ENCODE assay signal across 8 cellular contexts in the genomic region with DNA sequence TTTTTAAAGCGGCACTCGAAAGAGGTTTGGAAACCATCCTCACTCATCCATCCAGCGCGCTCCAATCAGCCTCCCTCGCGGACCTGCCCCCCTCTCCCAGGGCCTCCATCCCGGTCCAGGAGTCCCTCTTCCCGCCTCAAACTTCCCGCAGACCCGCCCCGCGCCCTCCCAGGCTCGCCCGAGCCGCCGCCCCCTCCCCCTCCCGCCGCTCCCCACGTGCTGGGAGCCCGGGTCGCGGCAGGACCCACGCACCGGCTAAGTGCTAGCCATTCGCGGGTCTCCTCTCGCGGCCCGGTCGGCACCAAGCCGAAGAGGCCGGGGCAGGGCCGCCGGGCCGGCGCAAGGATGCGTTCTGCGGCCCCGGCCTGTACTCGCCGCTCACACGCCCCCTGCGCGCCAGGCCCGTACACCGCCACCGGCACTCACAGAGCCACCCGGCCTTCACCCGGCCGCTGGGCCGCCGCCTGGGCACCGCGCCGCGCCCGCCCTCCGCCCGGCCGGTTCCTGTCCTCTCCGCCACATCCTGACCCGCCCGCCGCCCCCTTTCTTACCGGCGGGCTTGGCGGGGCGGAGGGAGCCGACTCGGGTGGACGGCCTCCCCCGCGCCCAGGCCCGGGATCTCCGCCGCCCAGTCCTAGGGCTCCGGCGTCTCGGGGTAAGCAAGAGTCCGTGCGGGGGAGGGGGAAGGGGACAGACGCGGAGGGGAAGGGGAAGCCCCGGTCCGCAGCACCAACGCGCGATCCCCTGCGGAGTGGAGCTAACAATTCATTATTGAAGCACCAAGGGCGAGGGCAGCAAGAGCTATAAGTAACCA. TPM values are rescaled to one million over a fixed set of nuclear protein-coding genes. Genes with fewer than 3 reads are reported as not detected.
DNase-seq lines count a peak whose midpoint lies in the region; ATAC-seq and TF ChIP-seq lines count a peak whose summit lies in the region.

No MANE protein-coding gene starts in this region.

- H3K36me3 ChIP-seq in RWPE2 (ENCODE audit: low read depth) (peaks cover 49% of the 10 kb centered on the region), adrenal gland (replicated peaks in 1 of 2) (peaks cover 0 to 18% of the 10 kb centered on the region in 2 donors), heart left ventricle (peaks cover 0 to 61% (median 31%) of the 10 kb centered on the region in 9 donors), vagina (peaks cover 4 to 19% of the 10 kb centered on the region in 2 donors)

- H3K9me3 ChIP-seq in RWPE2 (ENCODE audit: severe bottlenecking) (no peaks in the 10 kb centered on the region), adrenal gland (replicated peaks in 1 of 3) (no peaks in the 10 kb centered on the region), heart left ventricle (no peaks in the 10 kb centered on the region), vagina (no peaks in the 10 kb centered on the region)

- H3K4me3 ChIP-seq in RWPE2 (ENCODE audit: severe bottlenecking) (peak overlapping the region; percentile 78), adrenal gland (peak overlapping the region; percentile 54 to 94 (median 86)), heart left ventricle (peak overlapping the region; percentile 70 to 98 (median 86)), vagina (peak overlapping the region; percentile 87 to 99)

- H3K4me3 Mint-ChIP-seq in CD14-positive monocyte: peak overlapping the region; percentile 98 to 99

- DNase-seq in CD14-positive monocyte (ENCODE audit: low spot score) (peak; percentile 67), RWPE2 (ENCODE audit: low spot score) (peak; percentile 81), adrenal gland (peak; percentile 73 to 84 (median 82)), heart left ventricle (peak; percentile 67 to 80 (median 75)), posterior cingulate gyrus (peak; percentile 31 to 90 (median 41)), vagina (ENCODE audit: extremely low spot score in 2 of 2) (peak in 1 of 2 donors; percentile 94)

- peaks cover 58% of the 10 kb centered on the region for H3K4me1 Mint-ChIP-seq in CD14-positive monocyte

- H3K4me1 ChIP-seq in RWPE2 (ENCODE audit: insufficient read depth, poor library complexity, severe bottlenecking): peaks cover 11% of the 10 kb centered on the region
- H3K4me1 ChIP-seq in adrenal gland (replicated peaks in 1 of 2): peaks cover 8 to 39% of the 10 kb centered on the region in 2 donors
- peaks cover 5 to 58% (median 34%) of the 10 kb centered on the region in 12 donors for H3K4me1 ChIP-seq in heart left ventricle
- peaks cover 44% of the 10 kb centered on the region for H3K4me1 ChIP-seq in vagina

- H3K27ac ChIP-seq in RWPE2 (ENCODE audit: poor library complexity, severe bottlenecking): peak overlapping the region; percentile 91
- peak overlapping the region; percentile 97 to 100 (median 100) for H3K27ac ChIP-seq in adrenal gland
- peak overlapping the region; percentile 98 to 100 (median 100) for H3K27ac ChIP-seq in heart left ventricle
- peak overlapping the region; percentile 100 for H3K27ac ChIP-seq in vagina

- peak overlapping the region; percentile 100 for H3K27ac Mint-ChIP-seq in CD14-positive monocyte

- H3K27me3 ChIP-seq in RWPE2 (ENCODE audit: insufficient read depth, poor library complexity, severe bottlenecking) (no peaks in the 10 kb centered on the region), adrenal gland (no peaks in the 10 kb centered on the region), heart left ventricle (no peaks in the 10 kb centered on the region), vagina (no peaks in the 10 kb centered on the region)

- H3K9me3 Mint-ChIP-seq in CD14-positive monocyte: peaks cover 0 to 2% (median 0%) of the 10 kb centered on the region in 7 donors

- WGBS in adrenal gland, 4 donors: 0 to 2% (median 0%) methylated on average over 11 to 90 of the region's 90 CpGs
- WGBS in heart left ventricle, 4 donors: 0 to 2% (median 1%) methylated on average over 22 to 90 of the region's 90 CpGs

- H3K36me3 Mint-ChIP-seq in CD14-positive monocyte: peaks cover 33 to 42% of the 10 kb centered on the region in 2 donors

- peak; percentile 32 for ATAC-seq in GM19395 (IDR thresholded peaks at IDR 0.05; ENCODE audit: unreplicated experiment)
- ATAC-seq in HG03460 (IDR thresholded peaks at IDR 0.05; ENCODE audit: unreplicated experiment): peak; percentile 29
- ATAC-seq in RWPE2 (ENCODE audit: low read depth): peak; percentile 36
- peak in 3 of 4 donors; percentile 24 to 53 (median 45) for ATAC-seq in heart left ventricle

- TF ChIP-seq CTCF in CD14-positive monocyte (IDR thresholded peaks at IDR 0.05) (no peak), RWPE2 (IDR thresholded peaks at IDR 0.05; ENCODE audit: poor library complexity, severe bottlenecking) (no peak), adrenal gland (IDR thresholded peaks at IDR 0.05) (no peak), heart left ventricle (IDR thresholded peaks at IDR 0.05) (no peak), vagina (IDR thresholded peaks at IDR 0.05) (no peak)

- no peaks in the 10 kb centered on the region for H3K27me3 Mint-ChIP-seq in CD14-positive monocyte (ENCODE audit: low read depth in 3 of 3)

- intact Hi-C loops in CD14-positive monocyte (cut with micrococcal nuclease): loop anchor here (5.0 kb wide), 2 partner anchors 94 to 104 kb away; no protein-coding TSS in a partner anchor
- intact Hi-C loops in adrenal gland (cut with DNase I): no loop called here
- intact Hi-C loops in heart left ventricle (cut with DNase I): loop anchor here in 2 of 10 donors (2.0 to 5.0 kb wide), 2 partner anchors 21 to 156 kb away; partner anchors contain the start of gene RGMB (in 1 of the 2)
- intact Hi-C loops in posterior cingulate gyrus (cut with DNase I): loop anchor here (5.0 to 10.0 kb wide), 2 partner anchors 104 to 153 kb away; partner anchors contain the start of gene RGMB
- intact Hi-C loops in vagina (cut with DNase I): loop anchor here (10.0 kb wide), 1 partner anchor 153 kb away; the partner anchor contains the start of gene RGMB

- TF ChIP-seq POLR2A in adrenal gland (IDR thresholded peaks at IDR 0.05): peak in 1 of 2 donors; percentile 6
- no peak for TF ChIP-seq POLR2A in heart left ventricle (IDR thresholded peaks at IDR 0.05)
- TF ChIP-seq POLR2A in vagina (IDR thresholded peaks at IDR 0.05): peak in 1 of 2 donors; percentile 22

RNA-seq across cellular contexts. Expression of gene CHD1, which starts 0.6 kb away (rescaled TPM):
- polyA plus RNA-seq in CD14-positive monocyte (1 to 10 TPM; 3.1 to 6.7 TPM), adrenal gland (10 to 100 TPM; 24.9 to 33.5 (median 31.4) TPM), heart left ventricle (1 to 10 TPM; 8.6 to 9.9 TPM)
- total RNA-seq in adrenal gland (10 to 100 TPM; 16.0 to 64.9 (median 26.4) TPM), heart left ventricle (10 to 100 TPM; 10.5 to 24.0 (median 13.8) TPM), vagina (81.5 TPM)

Comparison
In these comparisons a context has a peak if more than half of its experiments do, and no peak if none do; other contexts are left out.
1. intact Hi-C loops: an anchor here in CD14-positive monocyte (5.0 kb wide), posterior cingulate gyrus (5.0 to 10.0 kb wide) and vagina (10.0 kb wide); none called in adrenal gland.